Comparison of ENCODE assay signal across 9 cellular contexts in the genomic region with DNA sequence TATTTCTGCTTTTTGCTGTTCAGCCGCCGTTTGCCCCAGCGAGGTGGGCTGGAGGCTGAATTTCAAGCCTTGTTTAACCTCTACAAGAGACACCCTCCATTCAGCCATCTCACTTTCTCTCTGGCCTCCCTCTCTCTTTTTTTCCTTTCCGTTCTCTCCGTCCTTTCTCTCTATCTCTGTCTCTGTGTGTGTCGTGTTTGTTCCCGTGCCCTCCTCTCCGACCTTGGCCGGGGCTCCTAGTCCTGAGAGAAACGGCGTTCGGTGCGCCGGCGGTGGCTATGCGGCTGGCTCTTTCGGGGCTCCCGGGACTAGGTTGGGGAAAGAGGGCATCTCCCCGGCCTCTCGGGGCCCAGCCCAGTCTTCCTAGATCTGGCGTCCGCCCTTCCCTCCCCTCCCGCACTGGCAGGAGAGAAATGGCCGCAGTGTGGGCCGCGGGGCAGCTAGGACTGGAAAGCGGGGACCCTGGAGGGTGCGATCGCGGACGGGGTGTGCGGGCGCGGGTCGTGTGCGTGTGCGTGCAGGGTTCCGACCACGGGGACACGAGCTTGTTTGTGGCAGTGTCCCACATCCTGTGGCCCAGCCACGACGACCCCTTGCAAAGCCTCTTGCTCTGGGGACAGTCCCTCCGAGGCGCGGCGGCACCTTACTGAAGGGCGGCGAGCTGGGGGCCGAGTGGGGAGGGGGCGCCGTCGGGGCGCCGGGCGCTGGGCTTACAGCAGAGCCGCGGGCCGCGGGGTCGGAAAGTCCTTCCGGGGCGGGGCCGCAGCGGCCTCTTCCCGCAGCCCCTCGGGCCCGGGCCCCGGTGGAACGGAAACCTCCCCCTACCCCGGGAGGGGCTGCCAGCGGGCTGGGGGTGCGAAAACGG. TPM values are rescaled to one million over a fixed set of nuclear protein-coding genes. Genes with fewer than 3 reads are reported as not detected.
DNase-seq lines count a peak whose midpoint lies in the region; FAIRE-seq and TF ChIP-seq lines count a peak whose summit lies in the region.
"Had no signal": no experiment of that assay in that cellular context is flagged by ENCODE, and none has a peak within 500 bp of the region (broad histone marks: within the 10 kb centered on the region; RNA-seq: fewer than 3 reads in every experiment).

No MANE protein-coding gene starts in this region.

- no peak overlapping the region for H4K5ac ChIP-seq in H1 (ENCODE audit: insufficient read length, low read depth, low read length)

- peak overlapping the region; percentile 90; the same call in 1 of the 2 replicates for H2BK12ac ChIP-seq in H1 (ENCODE audit: low read depth, low read length)

- H3K4ac ChIP-seq in H1 (replicated peaks; ENCODE audit: insufficient read length, low read depth, low read length): no peak overlapping the region

- H2BK5ac ChIP-seq in H1 (ENCODE audit: low read depth, low read length): no peak overlapping the region

- H3K79me2 ChIP-seq in H1 (ENCODE audit: control insufficient read depth in 1 of 2, insufficient read depth in 2 of 2, low read length in 2 of 2) (no peaks in the 10 kb centered on the region), osteoblast (ENCODE audit: insufficient read depth, low read length) (no peaks in the 10 kb centered on the region), PC-9 (ENCODE audit: low read depth) (no peaks in the 10 kb centered on the region)

- no peak overlapping the region for H3K14ac ChIP-seq in H1 (ENCODE audit: insufficient read length)

- CTCF ChIA-PET in H1 (lab: Charles Lee; ENCODE audit: partially characterized antibody): interaction anchor here (1.0 to 3.0 kb wide), 6 partner anchors 10 to 618 kb away, joined by 3 to 31 read pairs (median 5); no protein-coding TSS in a partner anchor
- CTCF ChIA-PET in PC-9 (lab: Charles Lee): no interaction called here

- H4K20me1 ChIP-seq in H1 (replicated peaks in 1 of 2; ENCODE audit: control insufficient read depth in 1 of 2, insufficient read depth in 2 of 2, low read length in 2 of 2): peaks cover 16 to 31% of the 10 kb centered on the region in 2 experiments
- H4K20me1 ChIP-seq in osteoblast (ENCODE audit: insufficient read depth, low read length): no peaks in the 10 kb centered on the region
- no peaks in the 10 kb centered on the region for H4K20me1 ChIP-seq in PC-9 (ENCODE audit: insufficient read depth)

- no peaks in the 10 kb centered on the region for H3F3A ChIP-seq in PC-9 (ENCODE audit: insufficient read depth, low read depth)

- no TSS peak for BruUV-seq in PC-9 (replicated peaks; lab: Mats Ljungman, UMichigan)

- peak overlapping the region; percentile 29; the same call in 1 of the 2 replicates for H2BK15ac ChIP-seq in H1 (ENCODE audit: low read length)

- H3K36me3 ChIP-seq in H1 (ENCODE audit: control insufficient read depth in 2 of 4, insufficient read depth in 4 of 4, low read length in 3 of 4): peaks cover 0 to 4% (median 0%) of the 10 kb centered on the region in 4 experiments; a peak in 1 of 8 replicates
- H3K36me3 ChIP-seq in osteoblast (ENCODE audit: insufficient read depth, low read length): no peaks in the 10 kb centered on the region
- H3K36me3 ChIP-seq in PC-9 (ENCODE audit: low read depth): no peaks in the 10 kb centered on the region

- TF ChIP-seq RAD21 in H1 (IDR thresholded peaks at IDR 0.05 in 1 of 2, conservative IDR thresholded peaks at IDR 0.05 in 1 of 2; ENCODE audit: low read depth in 2 of 2, low read length in 2 of 2): no peak

- no peaks in the 10 kb centered on the region for H3K79me1 ChIP-seq in H1 (ENCODE audit: low read depth, low read length)

- H3K56ac ChIP-seq in H1 (replicated peaks; ENCODE audit: insufficient read length, low read depth, low read length): no peak overlapping the region

- no peak overlapping the region for H2BK20ac ChIP-seq in H1 (ENCODE audit: low read length)

- FAIRE-seq in H1 (lab: Jason Lieb, UNC): no peak

- peak overlapping the region; percentile 90 for H3K18ac ChIP-seq in H1 (ENCODE audit: extremely low read depth, low read length)

- peak overlapping the region; percentile 35 for H4K91ac ChIP-seq in H1 (replicated peaks; ENCODE audit: insufficient read length, low read length)

- intact Hi-C loops in PC-9 (cut with micrococcal nuclease; ENCODE audit: unreplicated experiment): no loop called here

- H2AFZ ChIP-seq in H1 (ENCODE audit: low read length) (no peak overlapping the region; the same call in 1 of the 2 replicates), osteoblast (ENCODE audit: low read length) (no peak overlapping the region), PC-9 (no peak overlapping the region)

- TF ChIP-seq POLR2A in H1 (IDR thresholded peaks at IDR 0.05; ENCODE audit: control extremely low read depth in 1 of 2, low read depth in 2 of 2, low read length in 2 of 2): no peak

- H4K8ac ChIP-seq in H1 (ENCODE audit: extremely low read depth, insufficient read depth, low read length): peak overlapping the region; percentile 74; the same call in 1 of the 2 replicates

- H3K9ac ChIP-seq in H1 (replicated peaks in 1 of 4; ENCODE audit: extremely low read depth in 1 of 4, low read depth in 3 of 4, low read length in 3 of 4): no peak overlapping the region

- peak overlapping the region; percentile 34 to 57 (median 48) for H3K4me3 ChIP-seq in H1 (ENCODE audit: extremely low read depth in 1 of 4, insufficient read depth in 2 of 4, low read depth in 3 of 4, low read length in 4 of 4)
- H3K4me3 ChIP-seq in osteoblast (ENCODE audit: insufficient read depth, low read length): peak overlapping the region; percentile 64
- no peak overlapping the region for H3K4me3 ChIP-seq in PC-9

- peaks cover 9% of the 10 kb centered on the region; the same call in 1 of the 2 replicates for H3K23me2 ChIP-seq in H1 (ENCODE audit: low read depth, low read length)

- WGBS in H1 (ENCODE audit: extremely low coverage in 1 of 2, insufficient coverage in 1 of 2, insufficient read length in 1 of 2, insufficient replicate concordance in 2 of 2, low coverage in 1 of 2, low lambda C conversion rate in 2 of 2, missing lambda C conversion rate in 1 of 2), 2 experiments: 5% methylated on average over 36 of the region's 73 CpGs; no CpG with 5 or more reads in 1 of the 2 experiments

- H3K27me3 ChIP-seq in H1 (replicated peaks in 1 of 4; ENCODE audit: control insufficient read depth in 3 of 4, extremely low read depth in 1 of 4, insufficient read depth in 3 of 4, low read length in 3 of 4): peaks cover 83 to 100% (median 93%) of the 10 kb centered on the region in 4 experiments
- H3K27me3 ChIP-seq in osteoblast (ENCODE audit: insufficient read depth, low read length): peaks cover 89% of the 10 kb centered on the region
- H3K27me3 ChIP-seq in PC-9 (ENCODE audit: insufficient read depth, low read depth): peaks cover 45% of the 10 kb centered on the region

- H3K27ac ChIP-seq in H1 (ENCODE audit: low read depth, low read length) (no peak overlapping the region), osteoblast (ENCODE audit: low read depth, low read length) (no peak overlapping the region), PC-9 (no peak overlapping the region)

- peak; percentile 43 for DNase-seq in ELF-1 (ENCODE audit: low read depth, low spot score)
- peak; percentile 79 for DNase-seq in HuH-7.5 (ENCODE audit: low spot score)
- peak in 1 of 2 experiments; percentile 67 for DNase-seq in H1 (ENCODE audit: low read depth in 1 of 2, low spot score in 2 of 2)
- DNase-seq in osteoblast (ENCODE audit: insufficient read length, low spot score, missing footprints): peak; percentile 80
- DNase-seq in AG08395 (ENCODE audit: low spot score): no peak
- no peak for DNase-seq in PC-9
- DNase-seq in medulla oblongata (ENCODE audit: extremely low spot score): no peak
- no peak for DNase-seq in NOMO-1 (lab: John Stamatoyannopoulos, UW; ENCODE audit: unreplicated experiment in 2 of 2)
- DNase-seq: mammary epithelial cell had no signal

- no peak for TF ChIP-seq EP300 in H1 (IDR thresholded peaks at IDR 0.05; ENCODE audit: borderline replicate concordance in 1 of 2, low read depth in 2 of 2, low read length in 2 of 2)

- TF ChIP-seq CTCF in H1 (IDR thresholded peaks at IDR 0.05; ENCODE audit: control extremely low read depth in 1 of 3, insufficient read depth in 1 of 3, low read depth in 1 of 3, low read length in 3 of 3): no peak
- no peak for TF ChIP-seq CTCF in osteoblast (IDR thresholded peaks at IDR 0.05; ENCODE audit: extremely low read depth, low read depth, low read length)
- no peak for TF ChIP-seq CTCF in PC-9 (conservative IDR thresholded peaks at IDR 0.05)

- peak overlapping the region; percentile 81 to 82 for H3K4me2 ChIP-seq in H1 (ENCODE audit: insufficient read depth in 1 of 2, low read depth in 2 of 2, low read length in 2 of 2)
- H3K4me2 ChIP-seq in osteoblast (ENCODE audit: insufficient read depth, low read length): peak overlapping the region; percentile 76
- H3K4me2 ChIP-seq in PC-9: no peak overlapping the region

- POLR2A ChIA-PET in H1 (lab: Charles Lee; ENCODE audit: partially characterized antibody) (interaction anchor here (0.9 to 3.1 kb wide), 8 partner anchors 8 to 22 kb away, joined by 3 to 11 read pairs (median 4); no protein-coding TSS in a partner anchor), PC-9 (lab: Charles Lee; ENCODE audit: unreplicated experiment) (no interaction called here)

- H2AK5ac ChIP-seq in H1 (ENCODE audit: low read depth, low read length): no peak overlapping the region

- H3K23ac ChIP-seq in H1 (ENCODE audit: insufficient read length): no peak overlapping the region

- H3K4me1 ChIP-seq in H1 (replicated peaks in 1 of 4; ENCODE audit: control insufficient read depth in 3 of 4, insufficient read depth in 4 of 4, low read length in 3 of 4): peaks cover 10 to 51% (median 30%) of the 10 kb centered on the region in 4 experiments
- H3K4me1 ChIP-seq in osteoblast (ENCODE audit: insufficient read depth, low read length): no peaks in the 10 kb centered on the region
- H3K4me1 ChIP-seq in PC-9 (replicated peaks; ENCODE audit: insufficient read depth): no peaks in the 10 kb centered on the region

- H3K9me2 ChIP-seq in PC-9 (ENCODE audit: insufficient read depth): no peaks in the 10 kb centered on the region

- H3K9me3 ChIP-seq in H1 (ENCODE audit: insufficient read depth in 2 of 2, low read depth in 1 of 2, low read length in 1 of 2): no peaks in the 10 kb centered on the region
- H3K9me3 ChIP-seq in osteoblast (ENCODE audit: low read depth, low read length): no peaks in the 10 kb centered on the region
- no peaks in the 10 kb centered on the region for H3K9me3 ChIP-seq in PC-9 (ENCODE audit: insufficient read depth, low read depth)

- no peak overlapping the region for H2BK120ac ChIP-seq in H1 (replicated peaks; ENCODE audit: low read depth, low read length)

RNA-seq across cellular contexts. Expression of a gene that starts 5.7 kb away (rescaled TPM):
- total RNA-seq in H1 (2021; fragmentation: NEBNext Ultra II Directional; extraction: Animal tissue kit (Norgen Biotek cat#: 25700)): 0.11 and 0.17 TPM in 2 replicates
- 0.72 and 0.86 TPM in 2 replicates for polyA plus RNA-seq in H1 (2011; rRNA removed)
- polyA plus RNA-seq in H1 (2011; cell fraction: cytosol; rRNA removed): 0.66 TPM
- 0.20 TPM for polyA plus RNA-seq in H1 (2011; cell fraction: nucleus; rRNA removed)
- polyA plus RNA-seq in H1 (2012, experiment 1 of 2): 0.31 to 0.59 TPM (median 0.37 TPM) in 3 of 4 replicates, not detected in the other
- 0.66 TPM for polyA plus RNA-seq in H1 (2012, experiment 2 of 2)
- polyA plus RNA-seq in H1 (2013, experiment 1 of 2): 0.34 TPM
- 0.20 TPM for polyA plus RNA-seq in H1 (2013, experiment 2 of 2)
- polyA minus RNA-seq in H1 (2011; rRNA and poly(A)+ RNA removed): 0.49 TPM in 1 of 2 replicates, not detected in the other
- polyA minus RNA-seq in H1 (2011; cell fraction: cytosol; rRNA and poly(A)+ RNA removed): not detected
- 0.50 TPM for polyA minus RNA-seq in H1 (2011; cell fraction: nucleus; rRNA and poly(A)+ RNA removed)
- total RNA-seq in osteoblast: not detected in 2 replicates
- total RNA-seq in PC-9 (2021): 0.90 and 1.4 TPM in 2 replicates
- total RNA-seq: mammary epithelial cell had no signal

Comparison
In these comparisons a context has a peak if more than half of its experiments do, and no peak if none do; other contexts are left out.
1. DNase-seq: peak in ELF-1 (single experiment), HuH-7.5 (single experiment) and osteoblast (single experiment); none in AG08395 (single experiment), PC-9 (0 of 2), medulla oblongata (single experiment) and NOMO-1 (0 of 2).